In the genomic region with DNA sequence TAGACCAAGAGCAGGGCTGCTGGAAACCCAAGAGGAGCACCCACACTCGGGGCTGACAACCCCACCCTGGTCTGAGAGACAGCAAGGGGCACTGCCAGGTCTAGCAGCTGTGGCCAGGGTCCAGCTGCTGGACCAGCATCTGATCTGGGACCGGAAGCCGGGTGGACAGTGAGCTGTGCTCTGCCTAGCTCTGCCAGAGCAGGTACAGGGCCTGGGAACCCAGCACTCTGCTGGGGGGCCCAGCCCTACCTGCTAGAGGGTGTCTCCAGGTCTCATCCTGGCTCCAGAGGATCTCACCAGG, we compare ENCODE assay signal across 1 cellular context.
TF ChIP-seq lines count a peak whose summit lies in the region.

No MANE protein-coding gene starts in this region.

TF ChIP-seq in H1, 55 proteins besides CTCF, POLR2A, EP300 and RAD21 (continued from another document):
- TF ChIP-seq, protein P1, sequence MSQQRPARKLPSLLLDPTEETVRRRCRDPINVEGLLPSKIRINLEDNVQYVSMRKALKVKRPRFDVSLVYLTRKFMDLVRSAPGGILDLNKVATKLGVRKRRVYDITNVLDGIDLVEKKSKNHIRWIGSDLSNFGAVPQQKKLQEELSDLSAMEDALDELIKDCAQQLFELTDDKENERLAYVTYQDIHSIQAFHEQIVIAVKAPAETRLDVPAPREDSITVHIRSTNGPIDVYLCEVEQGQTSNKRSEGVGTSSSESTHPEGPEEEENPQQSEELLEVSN (IDR thresholded peaks at IDR 0.05) = no peak
- TF ChIP-seq BCL11A (IDR thresholded peaks at IDR 0.05; ENCODE audit: low read depth in 2 of 2, low read length in 2 of 2) (no peak), SP4 (IDR thresholded peaks at IDR 0.05; ENCODE audit: low read length) (no peak), GABPA (IDR thresholded peaks at IDR 0.05; ENCODE audit: borderline replicate concordance, insufficient read depth, low read length) (no peak), ZNF274 (IDR thresholded peaks at IDR 0.05; ENCODE audit: borderline replicate concordance, extremely low read depth, low read length) (no peak), TCF12 (IDR thresholded peaks at IDR 0.05; ENCODE audit: low read depth, low read length) (no peak), GTF2F1 (IDR thresholded peaks at IDR 0.05; ENCODE audit: borderline replicate concordance, low read depth, low read length) (no peak), TAF7 (optimal IDR thresholded peaks at IDR 0.05; ENCODE audit: borderline replicate concordance, low read depth, low read length) (no peak)
- TF ChIP-seq, protein P2, sequence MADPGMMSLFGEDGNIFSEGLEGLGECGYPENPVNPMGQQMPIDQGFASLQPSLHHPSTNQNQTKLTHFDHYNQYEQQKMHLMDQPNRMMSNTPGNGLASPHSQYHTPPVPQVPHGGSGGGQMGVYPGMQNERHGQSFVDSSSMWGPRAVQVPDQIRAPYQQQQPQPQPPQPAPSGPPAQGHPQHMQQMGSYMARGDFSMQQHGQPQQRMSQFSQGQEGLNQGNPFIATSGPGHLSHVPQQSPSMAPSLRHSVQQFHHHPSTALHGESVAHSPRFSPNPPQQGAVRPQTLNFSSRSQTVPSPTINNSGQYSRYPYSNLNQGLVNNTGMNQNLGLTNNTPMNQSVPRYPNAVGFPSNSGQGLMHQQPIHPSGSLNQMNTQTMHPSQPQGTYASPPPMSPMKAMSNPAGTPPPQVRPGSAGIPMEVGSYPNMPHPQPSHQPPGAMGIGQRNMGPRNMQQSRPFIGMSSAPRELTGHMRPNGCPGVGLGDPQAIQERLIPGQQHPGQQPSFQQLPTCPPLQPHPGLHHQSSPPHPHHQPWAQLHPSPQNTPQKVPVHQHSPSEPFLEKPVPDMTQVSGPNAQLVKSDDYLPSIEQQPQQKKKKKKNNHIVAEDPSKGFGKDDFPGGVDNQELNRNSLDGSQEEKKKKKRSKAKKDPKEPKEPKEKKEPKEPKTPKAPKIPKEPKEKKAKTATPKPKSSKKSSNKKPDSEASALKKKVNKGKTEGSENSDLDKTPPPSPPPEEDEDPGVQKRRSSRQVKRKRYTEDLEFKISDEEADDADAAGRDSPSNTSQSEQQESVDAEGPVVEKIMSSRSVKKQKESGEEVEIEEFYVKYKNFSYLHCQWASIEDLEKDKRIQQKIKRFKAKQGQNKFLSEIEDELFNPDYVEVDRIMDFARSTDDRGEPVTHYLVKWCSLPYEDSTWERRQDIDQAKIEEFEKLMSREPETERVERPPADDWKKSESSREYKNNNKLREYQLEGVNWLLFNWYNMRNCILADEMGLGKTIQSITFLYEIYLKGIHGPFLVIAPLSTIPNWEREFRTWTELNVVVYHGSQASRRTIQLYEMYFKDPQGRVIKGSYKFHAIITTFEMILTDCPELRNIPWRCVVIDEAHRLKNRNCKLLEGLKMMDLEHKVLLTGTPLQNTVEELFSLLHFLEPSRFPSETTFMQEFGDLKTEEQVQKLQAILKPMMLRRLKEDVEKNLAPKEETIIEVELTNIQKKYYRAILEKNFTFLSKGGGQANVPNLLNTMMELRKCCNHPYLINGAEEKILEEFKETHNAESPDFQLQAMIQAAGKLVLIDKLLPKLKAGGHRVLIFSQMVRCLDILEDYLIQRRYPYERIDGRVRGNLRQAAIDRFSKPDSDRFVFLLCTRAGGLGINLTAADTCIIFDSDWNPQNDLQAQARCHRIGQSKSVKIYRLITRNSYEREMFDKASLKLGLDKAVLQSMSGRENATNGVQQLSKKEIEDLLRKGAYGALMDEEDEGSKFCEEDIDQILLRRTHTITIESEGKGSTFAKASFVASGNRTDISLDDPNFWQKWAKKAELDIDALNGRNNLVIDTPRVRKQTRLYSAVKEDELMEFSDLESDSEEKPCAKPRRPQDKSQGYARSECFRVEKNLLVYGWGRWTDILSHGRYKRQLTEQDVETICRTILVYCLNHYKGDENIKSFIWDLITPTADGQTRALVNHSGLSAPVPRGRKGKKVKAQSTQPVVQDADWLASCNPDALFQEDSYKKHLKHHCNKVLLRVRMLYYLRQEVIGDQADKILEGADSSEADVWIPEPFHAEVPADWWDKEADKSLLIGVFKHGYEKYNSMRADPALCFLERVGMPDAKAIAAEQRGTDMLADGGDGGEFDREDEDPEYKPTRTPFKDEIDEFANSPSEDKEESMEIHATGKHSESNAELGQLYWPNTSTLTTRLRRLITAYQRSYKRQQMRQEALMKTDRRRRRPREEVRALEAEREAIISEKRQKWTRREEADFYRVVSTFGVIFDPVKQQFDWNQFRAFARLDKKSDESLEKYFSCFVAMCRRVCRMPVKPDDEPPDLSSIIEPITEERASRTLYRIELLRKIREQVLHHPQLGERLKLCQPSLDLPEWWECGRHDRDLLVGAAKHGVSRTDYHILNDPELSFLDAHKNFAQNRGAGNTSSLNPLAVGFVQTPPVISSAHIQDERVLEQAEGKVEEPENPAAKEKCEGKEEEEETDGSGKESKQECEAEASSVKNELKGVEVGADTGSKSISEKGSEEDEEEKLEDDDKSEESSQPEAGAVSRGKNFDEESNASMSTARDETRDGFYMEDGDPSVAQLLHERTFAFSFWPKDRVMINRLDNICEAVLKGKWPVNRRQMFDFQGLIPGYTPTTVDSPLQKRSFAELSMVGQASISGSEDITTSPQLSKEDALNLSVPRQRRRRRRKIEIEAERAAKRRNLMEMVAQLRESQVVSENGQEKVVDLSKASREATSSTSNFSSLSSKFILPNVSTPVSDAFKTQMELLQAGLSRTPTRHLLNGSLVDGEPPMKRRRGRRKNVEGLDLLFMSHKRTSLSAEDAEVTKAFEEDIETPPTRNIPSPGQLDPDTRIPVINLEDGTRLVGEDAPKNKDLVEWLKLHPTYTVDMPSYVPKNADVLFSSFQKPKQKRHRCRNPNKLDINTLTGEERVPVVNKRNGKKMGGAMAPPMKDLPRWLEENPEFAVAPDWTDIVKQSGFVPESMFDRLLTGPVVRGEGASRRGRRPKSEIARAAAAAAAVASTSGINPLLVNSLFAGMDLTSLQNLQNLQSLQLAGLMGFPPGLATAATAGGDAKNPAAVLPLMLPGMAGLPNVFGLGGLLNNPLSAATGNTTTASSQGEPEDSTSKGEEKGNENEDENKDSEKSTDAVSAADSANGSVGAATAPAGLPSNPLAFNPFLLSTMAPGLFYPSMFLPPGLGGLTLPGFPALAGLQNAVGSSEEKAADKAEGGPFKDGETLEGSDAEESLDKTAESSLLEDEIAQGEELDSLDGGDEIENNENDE (IDR thresholded peaks at IDR 0.05; ENCODE audit: insufficient replicate concordance, low read length) = no peak
